In the genomic region with DNA sequence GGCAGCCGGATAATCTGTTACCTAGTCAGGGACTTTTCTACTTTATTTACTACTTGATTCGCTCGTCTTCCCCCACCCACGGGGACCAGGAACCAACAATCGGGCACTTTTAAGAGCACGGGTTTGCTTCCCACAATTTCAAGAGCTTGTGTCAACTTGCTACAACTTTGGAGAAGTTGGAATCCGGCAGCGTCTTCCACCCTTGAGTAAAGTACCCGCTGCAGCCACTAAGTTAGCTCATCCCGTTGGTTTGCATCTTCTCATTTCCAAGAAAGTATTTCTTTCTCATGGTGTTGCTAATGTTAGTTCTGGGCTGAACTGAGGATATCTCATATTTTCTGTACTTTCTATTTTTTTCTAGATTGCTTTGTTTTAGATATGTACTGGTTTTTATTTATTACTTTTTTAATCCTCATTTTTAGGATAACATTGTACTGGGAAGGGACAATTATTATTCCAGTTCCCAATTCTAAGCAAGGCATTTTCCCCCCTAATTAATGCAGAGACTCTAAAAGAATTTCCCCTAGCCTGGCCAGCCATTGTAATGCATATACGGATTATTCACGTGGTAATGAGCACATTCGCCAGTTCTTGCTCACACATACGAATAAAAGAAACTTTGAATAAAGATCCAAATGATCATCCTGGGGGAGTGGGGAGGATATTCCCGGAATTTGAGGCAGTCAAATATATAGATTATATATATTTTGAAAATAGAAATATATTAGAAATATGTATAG, we compare ENCODE assay signal across 15 cellular contexts. TPM values are rescaled to one million over a fixed set of nuclear protein-coding genes. Genes with fewer than 3 reads are reported as not detected.
DNase-seq lines count a peak whose midpoint lies in the region; ATAC-seq, FAIRE-seq and TF ChIP-seq lines count a peak whose summit lies in the region.
"Had no signal": no experiment of that assay in that cellular context is flagged by ENCODE, and none has a peak within 500 bp of the region (broad histone marks: within the 10 kb centered on the region; RNA-seq: fewer than 3 reads in every experiment).

No MANE protein-coding gene starts in this region.

- dilution Hi-C loops in mammary epithelial cell (cut with HindIII; ENCODE audit: low sequenced_read_pairs) = no loop called here

- peaks cover 28% of the 10 kb centered on the region for H3K4me1 ChIP-seq in A673 (ENCODE audit: insufficient read depth, low read length, poor library complexity, severe bottlenecking)
- H3K4me1 ChIP-seq in HUES64 (ENCODE audit: insufficient read depth, low read length) = peaks cover 39% of the 10 kb centered on the region
- H3K4me1 ChIP-seq in mammary epithelial cell (ENCODE audit: insufficient read depth, low read length) = peaks cover 12% of the 10 kb centered on the region
- peaks cover 0 to 9% of the 10 kb centered on the region in 2 donors for H3K4me1 ChIP-seq in breast epithelium
- H3K4me1 ChIP-seq: psoas muscle had no signal

- no TSS peak for BruUV-seq in A673 (replicated peaks; lab: Mats Ljungman, UMichigan)
- BruUV-seq in mammary epithelial cell (replicated peaks; lab: Mats Ljungman, UMichigan) = no TSS peak

- 3% methylated on average over 14 of the region's 15 CpGs for WGBS in HUES64
- WGBS in mammary epithelial cell (ENCODE audit: low coverage, missing lambda C conversion rate) = 21% methylated on average over 15 of the region's 15 CpGs

- peak overlapping the region; percentile 95 for H3K9ac ChIP-seq in HUES64 (ENCODE audit: low read depth, low read length)
- H3K9ac ChIP-seq in mammary epithelial cell (ENCODE audit: insufficient read depth, low read length) = no peak overlapping the region

- ATAC-seq in GM21528 (IDR thresholded peaks at IDR 0.05; ENCODE audit: low FRiP score, unreplicated experiment) (no peak), HG02938 (IDR thresholded peaks at IDR 0.05; ENCODE audit: unreplicated experiment) (no peak)
- ATAC-seq: psoas muscle had no signal

- peak overlapping the region; percentile 78 for H3K4me3 ChIP-seq in A673 (ENCODE audit: low read depth, low read length, poor library complexity, severe bottlenecking)
- H3K4me3 ChIP-seq in HUES64 (ENCODE audit: low read length) = peak overlapping the region; percentile 95
- peak overlapping the region; percentile 85 for H3K4me3 ChIP-seq in bronchial epithelial cell (ENCODE audit: low read depth, low read length)
- H3K4me3 ChIP-seq in mammary epithelial cell (replicated peaks in 1 of 3; ENCODE audit: insufficient read depth in 1 of 3, low read depth in 2 of 3, low read length in 3 of 3) = no peak overlapping the region
- no peak overlapping the region for H3K4me3 ChIP-seq in breast epithelium
- H3K4me3 ChIP-seq: psoas muscle, uterus had no signal

- TF ChIP-seq CTCF in A673 (conservative IDR thresholded peaks at IDR 0.05; ENCODE audit: low read depth, low read length) (no peak), bronchial epithelial cell (IDR thresholded peaks at IDR 0.05; ENCODE audit: insufficient read depth, low read length, severe bottlenecking) (no peak), mammary epithelial cell (conservative IDR thresholded peaks at IDR 0.05 in 1 of 2, IDR thresholded peaks at IDR 0.05 in 1 of 2; ENCODE audit: extremely low read depth in 1 of 2, insufficient read depth in 1 of 2, low read depth in 1 of 2, low read length in 2 of 2) (no peak), breast epithelium (IDR thresholded peaks at IDR 0.05) (no peak)

- H3K4me2 ChIP-seq in mammary epithelial cell (ENCODE audit: insufficient read depth, low read depth, low read length) = no peak overlapping the region

- no peak for FAIRE-seq in bronchial epithelial cell (lab: Jason Lieb, UNC)
- FAIRE-seq: D721Med had no signal

- no peak for TF ChIP-seq POLR2A in breast epithelium (IDR thresholded peaks at IDR 0.05)

- POLR2A ChIA-PET in A673 (lab: Charles Lee; ENCODE audit: low non-redundant PET) = no interaction called here

- CTCF ChIA-PET in A673 (lab: Charles Lee) (no interaction called here), mammary epithelial cell (lab: Charles Lee; ENCODE audit: low non-redundant PET) (no interaction called here)

- H2AFZ ChIP-seq in mammary epithelial cell (ENCODE audit: low read depth, low read length) = no peak overlapping the region

- no peaks in the 10 kb centered on the region for H3K79me2 ChIP-seq in mammary epithelial cell (ENCODE audit: insufficient read depth, low read length)

- H4K20me1 ChIP-seq in mammary epithelial cell (ENCODE audit: insufficient read depth, low read length) = peaks cover 3% of the 10 kb centered on the region

- H3K9me3 ChIP-seq in A673 (ENCODE audit: low read depth, low read length, poor library complexity, severe bottlenecking) (no peaks in the 10 kb centered on the region), HUES64 (ENCODE audit: insufficient read depth, low read depth, low read length) (no peaks in the 10 kb centered on the region), mammary epithelial cell (replicated peaks; ENCODE audit: insufficient read depth, low read length) (no peaks in the 10 kb centered on the region), breast epithelium (no peaks in the 10 kb centered on the region)
- H3K9me3 ChIP-seq: psoas muscle, uterus had no signal

- DNase-seq in A673 (ENCODE audit: low spot score) (peak; percentile 76), bronchial epithelial cell (ENCODE audit: low read depth) (peak; percentile 72), iPS-NIHi7 (ENCODE audit: extremely low spot score) (peak; percentile 28), mammary epithelial cell (no peak), breast epithelium (ENCODE audit: low spot score in 2 of 2) (no peak)
- DNase-seq: activated effector memory CD4-positive, alpha-beta T cell treated with anti-CD3 and anti-CD28 coated beads, Interleukin-2, amount 50 U/mL, for 16 hours; MM.1S; psoas muscle; stimulated activated CD4-positive, alpha-beta T cell treated with anti-CD3 and anti-CD28 coated beads, Interleukin-2, amount 100 ng/mL, for 24 hours; uterus had no signal

- H3K27ac ChIP-seq in A673 (ENCODE audit: low read depth, low read length, poor library complexity, severe bottlenecking) (peak overlapping the region; percentile 86), HUES64 (ENCODE audit: low read depth, low read length) (peak overlapping the region; percentile 100), mammary epithelial cell (ENCODE audit: insufficient read depth, low read depth, low read length) (no peak overlapping the region), breast epithelium (no peak overlapping the region)
- H3K27ac ChIP-seq: psoas muscle, uterus had no signal

- peaks cover 6% of the 10 kb centered on the region for H3K36me3 ChIP-seq in A673 (ENCODE audit: insufficient read depth, low read length, poor library complexity, severe bottlenecking)
- peaks cover 44% of the 10 kb centered on the region for H3K36me3 ChIP-seq in HUES64 (ENCODE audit: insufficient read depth, low read length)
- H3K36me3 ChIP-seq in bronchial epithelial cell (ENCODE audit: control insufficient read depth, insufficient read depth, low read length) = no peaks in the 10 kb centered on the region
- no peaks in the 10 kb centered on the region for H3K36me3 ChIP-seq in mammary epithelial cell (ENCODE audit: insufficient read depth, low read length)
- H3K36me3 ChIP-seq in breast epithelium = no peaks in the 10 kb centered on the region
- H3K36me3 ChIP-seq: uterus had no signal

- in situ Hi-C loops in mammary epithelial cell (cut with MboI; ENCODE audit: low sequenced_read_pairs in 2 of 2) = loop anchor here in 1 of 2 donors (25.0 kb wide), 1 partner anchor 547 kb away; no protein-coding TSS in a partner anchor

- intact Hi-C loops in A673 (cut with micrococcal nuclease; ENCODE audit: unreplicated experiment) (loop anchor here (5.0 to 10.0 kb wide), 2 partner anchors 407 to 649 kb away; no protein-coding TSS in a partner anchor), mammary epithelial cell (cut with micrococcal nuclease) (no loop called here), breast epithelium (cut with DNase I; ENCODE audit: low total_unique reads) (no loop called here)

- H3K27me3 ChIP-seq in A673 (replicated peaks; ENCODE audit: insufficient read depth, low read depth, low read length, poor library complexity) (no peaks in the 10 kb centered on the region), HUES64 (ENCODE audit: insufficient read depth, low read length) (no peaks in the 10 kb centered on the region), bronchial epithelial cell (ENCODE audit: control insufficient read depth, insufficient read depth, low read length) (no peaks in the 10 kb centered on the region), mammary epithelial cell (ENCODE audit: insufficient read depth, low read length) (peaks cover 77% of the 10 kb centered on the region), breast epithelium (peaks cover 23 to 98% of the 10 kb centered on the region in 2 donors)

RNA-seq across cellular contexts. Expression of a gene that starts 4.0 kb away (rescaled TPM):
- total RNA-seq in A673 (2021) = 62.0 and 64.3 TPM in 2 replicates
- 174 TPM for polyA plus RNA-seq in HUES64 (2013, experiment 1 of 2)
- polyA plus RNA-seq in HUES64 (2013, experiment 2 of 2) = 191 TPM
- total RNA-seq in bronchial epithelial cell = 4.5 and 15.4 TPM in 2 replicates
- not detected for total RNA-seq in mammary epithelial cell
- polyA plus RNA-seq in mammary epithelial cell = not detected
- polyA minus RNA-seq in mammary epithelial cell = not detected
- total RNA-seq in breast epithelium = under 1 TPM in 2 of 3 donors, not detected in 1; under 0.01 to 0.16 TPM
- total RNA-seq: mesenteric fat pad, psoas muscle had no signal

Comparison
In these comparisons a context has a peak if more than half of its experiments do, and no peak if none do; other contexts are left out.
1. DNase-seq: peak in A673 (single experiment), bronchial epithelial cell (single experiment) and iPS-NIHi7 (single experiment); none in mammary epithelial cell (single experiment) and breast epithelium (0 of 2).
2. H3K27ac ChIP-seq: peak in A673 (single experiment) and HUES64 (single experiment); none in mammary epithelial cell (single experiment) and breast epithelium (0 of 2).
3. H3K4me3 ChIP-seq: peak in A673 (single experiment), HUES64 (single experiment) and bronchial epithelial cell (single experiment); none in mammary epithelial cell (0 of 3) and breast epithelium (0 of 3).